ENCODE assay signal across 8 cellular contexts in genomic region chr7:151754142-151754590, GRCh38.
DNase-seq lines count a peak whose midpoint lies in the region; ATAC-seq and TF ChIP-seq lines count a peak whose summit lies in the region.

No MANE protein-coding gene starts in this region.

- CTCF ChIA-PET in BJ (lab: Yijun Ruan, JAX): interaction anchor here (0.6 to 3.3 kb wide), 20 partner anchors 8 to 445 kb away, joined by 3 to 23 read pairs (median 4); no protein-coding TSS in a partner anchor

- H3K36me3 ChIP-seq in BJ (ENCODE audit: control insufficient read depth, insufficient read depth, low read length): no peaks in the 10 kb centered on the region
- peaks cover 0 to 5% (median 0%) of the 10 kb centered on the region in 4 donors for H3K36me3 ChIP-seq in stomach

- peak; percentile 91 for DNase-seq in BJ (ENCODE audit: low read depth)
- DNase-seq in NCI-H510A (lab: John Stamatoyannopoulos, UW): peak; percentile 5
- DNase-seq in chondrocyte (ENCODE audit: low spot score): peak; percentile 91
- peak; percentile 99 for DNase-seq in kidney glomerular epithelial cell (lab: John Stamatoyannopoulos, UW)
- peak; percentile 80 for DNase-seq in stomach
- DNase-seq in activated CD8-positive, alpha-beta memory T cell treated with anti-CD3 and anti-CD28 coated beads, Interleukin-2, amount 50 U/mL, for 4 hours: no peak

- H3K4me3 ChIP-seq in BJ (ENCODE audit: low read depth, low read length) (no peak overlapping the region), stomach (no peak overlapping the region)

- no peaks in the 10 kb centered on the region for H3K27me3 ChIP-seq in BJ (ENCODE audit: control insufficient read depth, insufficient read depth, low read length)
- no peaks in the 10 kb centered on the region for H3K27me3 ChIP-seq in stomach

- TF ChIP-seq CTCF in BJ (IDR thresholded peaks at IDR 0.05; ENCODE audit: insufficient read depth, low read depth, low read length): peak; percentile 100
- peak; percentile 91 for TF ChIP-seq CTCF in GM12872 (IDR thresholded peaks at IDR 0.05; ENCODE audit: insufficient read depth, low read depth, low read length)
- TF ChIP-seq CTCF in chondrocyte (IDR thresholded peaks at IDR 0.05): peak; percentile 98
- TF ChIP-seq CTCF in stomach (IDR thresholded peaks at IDR 0.05): peak in 5 of 7 experiments; percentile 65 to 89 (median 83)

- ATAC-seq in GM21737 (IDR thresholded peaks at IDR 0.05; ENCODE audit: unreplicated experiment): no peak

- POLR2A ChIA-PET in BJ (lab: Charles Lee): no interaction called here

- no peaks in the 10 kb centered on the region for H3K9me3 ChIP-seq in stomach

- TF ChIP-seq EP300 in stomach (IDR thresholded peaks at IDR 0.05): peak; percentile 38

- H3K4me1 ChIP-seq in stomach: peaks cover 28 to 55% (median 44%) of the 10 kb centered on the region in 4 donors

- H3K36me3 Mint-ChIP-seq in chondrocyte (ENCODE audit: low read depth): no peaks in the 10 kb centered on the region

- H3K4me1 Mint-ChIP-seq in chondrocyte (ENCODE audit: low read depth): peaks cover 64% of the 10 kb centered on the region

- no peak overlapping the region for H3K4me3 Mint-ChIP-seq in chondrocyte (ENCODE audit: unreplicated experiment)

- H3K9me3 Mint-ChIP-seq in chondrocyte (ENCODE audit: low read depth): peaks cover 7% of the 10 kb centered on the region

- WGBS in stomach, 5 donors: 25 to 32% (median 30%) methylated on average over 12 to 14 of the region's 14 CpGs

- H3K27ac ChIP-seq in stomach: peak overlapping the region; percentile 35 to 88 (median 79)

- peak overlapping the region; percentile 94 for H3K27ac Mint-ChIP-seq in chondrocyte (ENCODE audit: unreplicated experiment)

- intact Hi-C loops in stomach (cut with DNase I; ENCODE audit: low total_unique reads): no loop called here

- no peaks in the 10 kb centered on the region for H3K27me3 Mint-ChIP-seq in chondrocyte (ENCODE audit: low read depth)

- TF ChIP-seq POLR2A in stomach (IDR thresholded peaks at IDR 0.05): no peak
